ENCODE assay signal across 34 cellular contexts in the genomic region with DNA sequence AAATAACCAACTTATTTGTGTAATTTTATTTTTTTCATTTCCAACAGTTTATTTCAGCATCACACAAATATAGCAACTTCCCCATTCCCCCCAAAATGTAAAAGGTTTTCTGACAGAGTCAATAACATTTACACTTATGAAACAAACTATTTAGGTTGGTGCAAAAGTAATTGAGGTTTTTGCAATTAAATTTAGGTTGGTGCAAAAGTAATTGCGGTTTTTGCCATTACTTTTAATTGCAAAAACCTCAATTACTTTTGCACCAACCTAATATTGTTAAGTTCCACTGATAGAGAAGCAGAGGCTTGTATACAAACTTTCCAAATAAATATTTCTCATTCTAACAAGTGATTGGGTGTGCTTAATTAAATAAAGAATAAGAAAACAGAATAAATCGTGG.
DNase-seq lines count a peak whose midpoint lies in the region; ATAC-seq, FAIRE-seq and TF ChIP-seq lines count a peak whose summit lies in the region.
"Had no signal": no experiment of that assay in that cellular context is flagged by ENCODE, and none has a peak within 500 bp of the region (broad histone marks: within the 10 kb centered on the region; RNA-seq: fewer than 3 reads in every experiment).

No MANE protein-coding gene starts in this region.

- H4K20me1 ChIP-seq in HepG2 (ENCODE audit: insufficient read depth, low read length) (no peaks in the 10 kb centered on the region), K562 (replicated peaks; ENCODE audit: control insufficient read depth, insufficient read depth, low read length) (no peaks in the 10 kb centered on the region)
- H4K20me1 ChIP-seq: BLaER1; BLaER1 treated with 17β-estradiol and CSF1 and Interleukin-3, amounts not matched to agents 10 nM and 100 nM had no signal

- CTCF ChIA-PET in HepG2 (lab: Yijun Ruan, JAX; ENCODE audit: low intra/inter-chr PET ratio, low total read pairs): no interaction called here
- CTCF ChIA-PET in HEK293T (lab: Yijun Ruan, JAX): no interaction called here
- CTCF ChIA-PET in K562 (lab: Yijun Ruan, JAX; ENCODE audit: low intra/inter-chr PET ratio): no interaction called here

- H3K4me2 ChIP-seq in HepG2 (ENCODE audit: low read depth, low read length) (no peak overlapping the region), K562 (ENCODE audit: insufficient read depth, low read length) (no peak overlapping the region)
- H3K4me2 ChIP-seq: A549; BLaER1; BLaER1 treated with 17β-estradiol and CSF1 and Interleukin-3, amounts not matched to agents 10 nM and 100 nM had no signal

- WGBS in HepG2 (ENCODE audit: low lambda C conversion rate): 3% methylated on average over 2 of the region's 2 CpGs
- WGBS in right lobe of liver (ENCODE audit: insufficient coverage, low coverage, low lambda C conversion rate, missing lambda C conversion rate): 84% methylated on average over 2 of the region's 2 CpGs
- 3% methylated on average over 2 of the region's 2 CpGs for WGBS in K562 (ENCODE audit: insufficient coverage, low coverage, missing lambda C conversion rate)

- H3K4me1 ChIP-seq in HepG2 (ENCODE audit: insufficient read depth, low read length) (no peaks in the 10 kb centered on the region), right lobe of liver (peaks cover 0 to under 1% (median 0%) of the 10 kb centered on the region in 4 donors), HUES6 (ENCODE audit: control insufficient read depth, insufficient read depth, low read length) (no peaks in the 10 kb centered on the region), K562 (replicated peaks in 1 of 2; ENCODE audit: control insufficient read depth in 2 of 2, insufficient read depth in 2 of 2, low read length in 2 of 2) (no peaks in the 10 kb centered on the region)
- H3K4me1 ChIP-seq: A549, BE2C, Caco-2 had no signal

- H3K27ac ChIP-seq in HepG2 (ENCODE audit: extremely low read length, insufficient read depth, low read length) (no peak overlapping the region), right lobe of liver (no peak overlapping the region), HUES6 (ENCODE audit: low read depth, low read length) (0 out of 2 replicates have a peak overlapping the region, but pooled peaks have one; percentile 21), K562 (ENCODE audit: extremely low read depth, low read depth, low read length) (no peak overlapping the region)
- H3K27ac ChIP-seq: 22Rv1; A549; BLaER1; BLaER1 treated with 17β-estradiol and CSF1 and Interleukin-3, amounts not matched to agents 10 nM and 100 nM; C4-2B had no signal

- H2AFZ ChIP-seq in HepG2 (ENCODE audit: low read length) (no peak overlapping the region), K562 (ENCODE audit: low read depth, low read length) (no peak overlapping the region)

- TF ChIP-seq EP300 in HepG2 (IDR thresholded peaks at IDR 0.05; ENCODE audit: low read depth in 2 of 2, low read length in 2 of 2) (no peak), HepG2 (CRISPR knock-in tag; IDR thresholded peaks at IDR 0.05; ENCODE audit: borderline replicate concordance) (no peak), K562 (IDR thresholded peaks at IDR 0.05; ENCODE audit: low read length) (no peak)

- no peaks in the 10 kb centered on the region for H3K9me3 ChIP-seq in HepG2 (ENCODE audit: low read length)
- H3K9me3 ChIP-seq in right lobe of liver: no peaks in the 10 kb centered on the region
- H3K9me3 ChIP-seq in HUES6 (ENCODE audit: control insufficient read depth, insufficient read depth, low read depth, low read length): peaks cover 12% of the 10 kb centered on the region; the same call in 1 of the 2 replicates
- no peaks in the 10 kb centered on the region for H3K9me3 ChIP-seq in K562 (replicated peaks; ENCODE audit: control insufficient read depth, insufficient read depth, low read depth, low read length)
- H3K9me3 ChIP-seq: A549; BE2C; BLaER1; BLaER1 treated with 17β-estradiol and CSF1 and Interleukin-3, amounts not matched to agents 10 nM and 100 nM; Caco-2 had no signal

- ATAC-seq in HepG2 (no peak), right lobe of liver (no peak), K562 (no peak), GM18505 (IDR thresholded peaks at IDR 0.05; ENCODE audit: unreplicated experiment) (no peak), HG02970 (IDR thresholded peaks at IDR 0.05; ENCODE audit: low FRiP score, unreplicated experiment) (no peak)
- ATAC-seq: A549; CD8-positive, alpha-beta T cell had no signal

- TF ChIP-seq POLR2A in HepG2 (IDR thresholded peaks at IDR 0.05; ENCODE audit: insufficient read depth in 1 of 2, low read depth in 2 of 2, low read length in 2 of 2) (no peak), right lobe of liver (IDR thresholded peaks at IDR 0.05) (no peak), K562 (conservative IDR thresholded peaks at IDR 0.05) (no peak), GM18505 (IDR thresholded peaks at IDR 0.05; ENCODE audit: borderline replicate concordance, extremely low read depth, insufficient read depth, insufficient read length) (no peak)

- no peak overlapping the region for H3K4me3 ChIP-seq in HepG2 (replicated peaks in 1 of 3; ENCODE audit: insufficient read depth in 1 of 3, low read depth in 2 of 3, low read length in 3 of 3)
- H3K4me3 ChIP-seq in right lobe of liver: no peak overlapping the region
- H3K4me3 ChIP-seq in HUES6 (ENCODE audit: low read depth, low read length): no peak overlapping the region
- no peak overlapping the region for H3K4me3 ChIP-seq in K562
- H3K4me3 ChIP-seq: A549; BLaER1; BLaER1 treated with 17β-estradiol and CSF1 and Interleukin-3, amounts not matched to agents 10 nM and 100 nM had no signal

- H3K27me3 ChIP-seq in HepG2 (ENCODE audit: control insufficient read depth in 1 of 2, insufficient read depth in 2 of 2, low read length in 2 of 2): no peaks in the 10 kb centered on the region
- H3K27me3 ChIP-seq in right lobe of liver: no peaks in the 10 kb centered on the region
- H3K27me3 ChIP-seq in HUES6 (ENCODE audit: control insufficient read depth, insufficient read depth, low read length): no peaks in the 10 kb centered on the region
- H3K27me3 ChIP-seq in K562 (ENCODE audit: control insufficient read depth in 2 of 2, insufficient read depth in 2 of 2, low read length in 2 of 2): no peaks in the 10 kb centered on the region
- H3K27me3 ChIP-seq: BE2C; BLaER1; BLaER1 treated with 17β-estradiol and CSF1 and Interleukin-3, amounts not matched to agents 10 nM and 100 nM had no signal

- no peak for FAIRE-seq in HepG2 (lab: Jason Lieb, UNC)
- FAIRE-seq in K562 (lab: Jason Lieb, UNC): no peak
- FAIRE-seq: A204.1, A549 had no signal

- in situ Hi-C loops in HepG2 (cut with HindIII; ENCODE audit: extremely low pct_ligation_motif_present, low pct_unique_long_range_greater_than_20kb): loop anchor here (10.0 kb wide), 1 partner anchor 468 kb away; no protein-coding TSS in a partner anchor
- in situ Hi-C loops in K562 (cut with MboI): no loop called here

- no peak overlapping the region for H3K9ac ChIP-seq in HepG2 (ENCODE audit: insufficient read depth, low read depth, low read length)
- H3K9ac ChIP-seq in HUES6 (ENCODE audit: low read length): no peak overlapping the region
- H3K9ac ChIP-seq in K562 (ENCODE audit: insufficient read depth in 1 of 2, low read depth in 2 of 2, low read length in 2 of 2): no peak overlapping the region
- H3K9ac ChIP-seq: BLaER1; BLaER1 treated with 17β-estradiol and CSF1 and Interleukin-3, amounts not matched to agents 10 nM and 100 nM had no signal

- H3K36me3 ChIP-seq in HepG2 (replicated peaks in 1 of 2; ENCODE audit: control insufficient read depth in 1 of 2, insufficient read depth in 2 of 2, low read length in 2 of 2): no peaks in the 10 kb centered on the region
- H3K36me3 ChIP-seq in right lobe of liver: no peaks in the 10 kb centered on the region
- no peaks in the 10 kb centered on the region for H3K36me3 ChIP-seq in HUES6 (ENCODE audit: control insufficient read depth, insufficient read depth, low read length)
- H3K36me3 ChIP-seq in K562 (ENCODE audit: control insufficient read depth, insufficient read depth, low read length): no peaks in the 10 kb centered on the region
- H3K36me3 ChIP-seq: BE2C; BLaER1; BLaER1 treated with 17β-estradiol and CSF1 and Interleukin-3, amounts not matched to agents 10 nM and 100 nM had no signal

- BruUV-seq in HepG2 (replicated peaks; lab: Mats Ljungman, UMichigan) (no TSS peak), K562 (replicated peaks; lab: Mats Ljungman, UMichigan) (no TSS peak)

- H3K79me2 ChIP-seq in HepG2 (ENCODE audit: insufficient read depth, low read length): no peaks in the 10 kb centered on the region
- H3K79me2 ChIP-seq in K562 (ENCODE audit: control insufficient read depth, insufficient read depth, low read length): no peaks in the 10 kb centered on the region

- intact Hi-C loops in HepG2 (cut with micrococcal nuclease; ENCODE audit: unreplicated experiment) (no loop called here), right lobe of liver (cut with DNase I) (no loop called here), K562 (cut with micrococcal nuclease) (loop anchor here (5.0 kb wide), 1 partner anchor 471 kb away; no protein-coding TSS in a partner anchor)

- TF ChIP-seq RAD21 in HepG2 (CRISPR knock-in tag; IDR thresholded peaks at IDR 0.05) (no peak), K562 (CRISPR knock-in tag; conservative IDR thresholded peaks at IDR 0.05 in 1 of 2, IDR thresholded peaks at IDR 0.05 in 1 of 2) (no peak)

- DNase-seq in HepG2 (ENCODE audit: low spot score) (no peak), right lobe of liver (no peak), HEK293T (ENCODE audit: extremely low spot score) (no peak), K562 (ENCODE audit: extremely low read depth in 1 of 4, low spot score in 3 of 4) (no peak), RKO (ENCODE audit: low spot score) (no peak)
- DNase-seq: 8988T; ACHN; AML-193; BE2C; C1 segment of cervical spinal cord; Caco-2; Calu3; CD4-positive, alpha-beta memory T cell; CD4-positive, alpha-beta T cell; CD4-positive, CD25-positive, alpha-beta regulatory T cell; CD8-positive, alpha-beta memory T cell; CD8-positive, alpha-beta T cell; COR-L47; DMS 273 treated with DMSO at 0.1 percent for 48 hours; DMS153; DMS53; DMS79; DMS79 treated with DMSO at 0.1 percent for 48 hours; DND-41; EL had no signal

- TF ChIP-seq CTCF in HepG2 (CRISPR knock-in tag; IDR thresholded peaks at IDR 0.05) (no peak), right lobe of liver (IDR thresholded peaks at IDR 0.05) (no peak), K562 (IDR thresholded peaks at IDR 0.05 in 2 of 3, conservative IDR thresholded peaks at IDR 0.05 in 1 of 3; ENCODE audit: insufficient read depth in 2 of 3, low read depth in 1 of 3, low read length in 3 of 3) (no peak)

- POLR2A ChIA-PET in HepG2 (lab: Yijun Ruan, JAX): no interaction called here
- POLR2A ChIA-PET in HEK293T (lab: Yijun Ruan, JAX): no interaction called here
- POLR2A ChIA-PET in K562 (lab: Yijun Ruan, JAX): interaction anchor here (0.6 kb wide), 1 partner anchor 1267 kb away, joined by 3 read pairs; no protein-coding TSS in a partner anchor

- H3K9me1 ChIP-seq in K562 (ENCODE audit: control insufficient read depth, insufficient read depth, low read length): no peaks in the 10 kb centered on the region

TF ChIP-seq in HepG2, 621 proteins besides CTCF, POLR2A, EP300 and RAD21 (continues in another document):
- TF ChIP-seq ISL2 (CRISPR knock-in tag; IDR thresholded peaks at IDR 0.05): no peak

TF ChIP-seq in HEK293T, 16 proteins besides CTCF, POLR2A, EP300 and RAD21 (continues in another document):
- peak; percentile 67; the same call in 1 of the 2 replicates for TF ChIP-seq ELF4 (IDR thresholded peaks at IDR 0.05)
